Comparison of ENCODE assay signal across 13 cellular contexts in genomic region chr12:47989023-47989417, GRCh38. TPM values are rescaled to one million over a fixed set of nuclear protein-coding genes. Genes with fewer than 3 reads are reported as not detected.
DNase-seq lines count a peak whose midpoint lies in the region; ATAC-seq and TF ChIP-seq lines count a peak whose summit lies in the region.
"Had no signal": no experiment of that assay in that cellular context is flagged by ENCODE, and none has a peak within 500 bp of the region (broad histone marks: within the 10 kb centered on the region; RNA-seq: fewer than 3 reads in every experiment).

No MANE protein-coding gene starts in this region.

- H3K27me3 Mint-ChIP-seq in activated naive CD4-positive, alpha-beta T cell treated with anti-CD3 and anti-CD28 coated beads, Interleukin-2, amount 50 U/mL, for 24 hours, result no peaks in the 10 kb centered on the region
- H3K27me3 Mint-ChIP-seq in effector memory CD8-positive, alpha-beta T cell, result peaks cover 4 to 29% of the 10 kb centered on the region in 2 donors
- H3K27me3 Mint-ChIP-seq in neural crest cell (ENCODE audit: low read depth), result no peaks in the 10 kb centered on the region

- no peak overlapping the region for H3K4me3 Mint-ChIP-seq in activated naive CD4-positive, alpha-beta T cell treated with anti-CD3 and anti-CD28 coated beads, Interleukin-2, amount 50 U/mL, for 24 hours
- no peak overlapping the region for H3K4me3 Mint-ChIP-seq in effector memory CD8-positive, alpha-beta T cell
- peak overlapping the region; percentile 43 for H3K4me3 Mint-ChIP-seq in neural crest cell
- H3K4me3 Mint-ChIP-seq in stimulated activated effector memory CD8-positive, alpha-beta T cell treated with anti-CD3 and anti-CD28 coated beads, Interleukin-12 subunit alpha, Interleukin-12 subunit beta, amount 100 ng/mL, for 72 hours, result no peak overlapping the region

- peaks cover 25% of the 10 kb centered on the region for H3K4me1 Mint-ChIP-seq in activated naive CD4-positive, alpha-beta T cell treated with anti-CD3 and anti-CD28 coated beads, Interleukin-2, amount 50 U/mL, for 24 hours
- peaks cover 20 to 23% of the 10 kb centered on the region in 2 donors for H3K4me1 Mint-ChIP-seq in effector memory CD8-positive, alpha-beta T cell (ENCODE audit: low read depth in 2 of 2)
- H3K4me1 Mint-ChIP-seq in neural crest cell, result peaks cover 34% of the 10 kb centered on the region
- peaks cover 27% of the 10 kb centered on the region for H3K4me1 Mint-ChIP-seq in stimulated activated effector memory CD8-positive, alpha-beta T cell treated with anti-CD3 and anti-CD28 coated beads, Interleukin-12 subunit alpha, Interleukin-12 subunit beta, amount 100 ng/mL, for 72 hours

- no peaks in the 10 kb centered on the region for H3K36me3 Mint-ChIP-seq in activated naive CD4-positive, alpha-beta T cell treated with anti-CD3 and anti-CD28 coated beads, Interleukin-2, amount 50 U/mL, for 24 hours
- H3K36me3 Mint-ChIP-seq in effector memory CD8-positive, alpha-beta T cell (ENCODE audit: insufficient read depth), result peaks cover 6% of the 10 kb centered on the region
- peaks cover 22% of the 10 kb centered on the region for H3K36me3 Mint-ChIP-seq in neural crest cell (ENCODE audit: low read depth)
- no peaks in the 10 kb centered on the region for H3K36me3 Mint-ChIP-seq in stimulated activated effector memory CD8-positive, alpha-beta T cell treated with anti-CD3 and anti-CD28 coated beads, Interleukin-12 subunit alpha, Interleukin-12 subunit beta, amount 100 ng/mL, for 72 hours

- ATAC-seq in effector memory CD8-positive, alpha-beta T cell (replicated peaks), result no peak
- ATAC-seq in stimulated activated effector memory CD8-positive, alpha-beta T cell treated with anti-CD3 and anti-CD28 coated beads, Interleukin-12 subunit alpha, Interleukin-12 subunit beta, amount 100 ng/mL, for 72 hours, result no peak
- no peak for ATAC-seq in omental fat pad (ENCODE audit: low FRiP score)
- ATAC-seq: HCT116 had no signal

- peak overlapping the region; percentile 30 for H3K27ac Mint-ChIP-seq in activated naive CD4-positive, alpha-beta T cell treated with anti-CD3 and anti-CD28 coated beads, Interleukin-2, amount 50 U/mL, for 24 hours
- peak overlapping the region; percentile 20 to 64 for H3K27ac Mint-ChIP-seq in effector memory CD8-positive, alpha-beta T cell
- no peak overlapping the region for H3K27ac Mint-ChIP-seq in neural crest cell (ENCODE audit: unreplicated experiment)
- H3K27ac Mint-ChIP-seq in stimulated activated effector memory CD8-positive, alpha-beta T cell treated with anti-CD3 and anti-CD28 coated beads, Interleukin-12 subunit alpha, Interleukin-12 subunit beta, amount 100 ng/mL, for 72 hours, result peak overlapping the region; percentile 54

- no peak for DNase-seq in activated naive CD4-positive, alpha-beta T cell treated with Interleukin-2 at 50 U/mL for 16 hours
- no peak for DNase-seq in effector memory CD8-positive, alpha-beta T cell
- DNase-seq in neural crest cell (ENCODE audit: low read depth, low spot score) (no peak), NCI-H187 treated with DMSO at 0.1 percent for 48 hours (lab: John Stamatoyannopoulos, UW) (no peak), omental fat pad (ENCODE audit: low spot score) (no peak), NCI-H345 (lab: John Stamatoyannopoulos, UW) (no peak)
- no peak for DNase-seq in stimulated activated effector memory CD8-positive, alpha-beta T cell treated with anti-CD3 and anti-CD28 coated beads, Interleukin-12 subunit alpha, Interleukin-12 subunit beta, amount 100 ng/mL, for 72 hours (ENCODE audit: low spot score in 2 of 2)
- DNase-seq: DND-41, NCI-H187, NCI-H82 had no signal

- TF ChIP-seq CTCF in neural crest cell (conservative IDR thresholded peaks at IDR 0.05) (no peak), omental fat pad (IDR thresholded peaks at IDR 0.05) (no peak)

- H3K9me3 Mint-ChIP-seq in activated naive CD4-positive, alpha-beta T cell treated with anti-CD3 and anti-CD28 coated beads, Interleukin-2, amount 50 U/mL, for 24 hours, result no peaks in the 10 kb centered on the region
- no peaks in the 10 kb centered on the region for H3K9me3 Mint-ChIP-seq in effector memory CD8-positive, alpha-beta T cell
- no peaks in the 10 kb centered on the region for H3K9me3 Mint-ChIP-seq in neural crest cell
- H3K9me3 Mint-ChIP-seq in stimulated activated effector memory CD8-positive, alpha-beta T cell treated with anti-CD3 and anti-CD28 coated beads, Interleukin-12 subunit alpha, Interleukin-12 subunit beta, amount 100 ng/mL, for 72 hours, result no peaks in the 10 kb centered on the region

RNA-seq across cellular contexts. Expression of gene COL2A1, which starts 15.3 kb away (rescaled TPM):
- total RNA-seq in neural crest cell, result 384 and 386 TPM in 2 replicates
- under 1 TPM in 2 of 4 donors, not detected in 2; 0.12 to 0.56 TPM for total RNA-seq in omental fat pad
- total RNA-seq: A172 had no signal

RNA-seq across cellular contexts. Expression of gene TMEM106C, which starts 25.6 kb away (rescaled TPM):
- total RNA-seq in neural crest cell (147 and 159 TPM in 2 replicates), omental fat pad (10 to 100 TPM; 27.3 to 87.5 (median 62.1) TPM)

Comparison
In these comparisons a context has a peak if more than half of its experiments do, and no peak if none do; other contexts are left out.
1. RNA of gene COL2A1, which starts 15.3 kb away (total RNA-seq): 384 to 386 TPM in neural crest cell; 0.12 to 0.56 TPM in omental fat pad; every median in the first group is over 100 times any median in the second.